In the genomic region with DNA sequence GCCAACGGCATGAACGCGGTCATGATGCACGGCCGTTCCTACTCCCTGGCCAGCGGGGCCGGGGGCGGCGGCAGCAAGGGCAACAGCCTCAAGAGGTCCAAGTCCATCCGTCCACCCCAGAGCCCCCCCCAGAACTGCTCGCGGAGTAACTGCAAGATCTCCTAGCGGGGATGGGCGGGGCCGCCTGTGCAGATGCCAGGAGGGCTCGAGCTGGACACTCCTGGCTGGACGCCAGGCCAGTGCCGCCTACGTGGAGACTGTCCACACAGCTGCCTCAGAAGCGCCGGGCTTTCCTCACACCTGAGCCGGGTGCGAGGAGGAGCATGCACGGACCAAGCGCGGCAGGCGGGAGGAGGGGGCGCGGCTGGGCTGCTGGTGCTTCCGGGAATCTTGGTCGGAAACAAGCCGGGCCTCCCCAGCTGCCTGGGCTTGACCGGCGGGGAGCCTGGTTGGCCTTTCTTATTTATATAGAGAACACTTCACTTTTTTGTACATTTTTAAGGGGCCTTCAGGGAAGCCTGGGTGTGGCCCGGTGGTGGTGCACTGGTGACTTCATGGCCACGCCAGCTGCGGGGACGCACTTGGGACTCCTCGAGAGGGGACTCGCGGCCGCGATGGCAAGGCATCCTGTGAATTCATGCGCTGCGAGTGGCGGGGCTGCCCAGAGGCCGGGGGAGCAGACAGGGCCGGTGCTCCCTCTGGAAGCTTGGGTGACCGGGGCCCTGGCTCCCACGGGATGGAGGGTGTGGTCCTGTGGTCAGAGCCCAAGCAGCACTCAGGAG, we compare ENCODE assay signal across 10 cellular contexts. TPM values are rescaled to one million over a fixed set of nuclear protein-coding genes. Genes with fewer than 3 reads are reported as not detected.
DNase-seq lines count a peak whose midpoint lies in the region; ATAC-seq and TF ChIP-seq lines count a peak whose summit lies in the region.
"Had no signal": no experiment of that assay in that cellular context is flagged by ENCODE, and none has a peak within 500 bp of the region (broad histone marks: within the 10 kb centered on the region; RNA-seq: fewer than 3 reads in every experiment).

No MANE protein-coding gene starts in this region.

- no peak overlapping the region for H2AFZ ChIP-seq in hepatocyte

- no peaks in the 10 kb centered on the region for H3K27me3 Mint-ChIP-seq in progenitor cell of endocrine pancreas

- H3K27me3 ChIP-seq in hepatocyte (no peaks in the 10 kb centered on the region), gastrocnemius medialis (no peaks in the 10 kb centered on the region), Peyer's patch (no peaks in the 10 kb centered on the region)

- H3K4me3 Mint-ChIP-seq in progenitor cell of endocrine pancreas (ENCODE audit: low read depth): no peak overlapping the region
- no peak overlapping the region for H3K4me3 Mint-ChIP-seq in stimulated activated effector memory CD8-positive, alpha-beta T cell treated with anti-CD3 and anti-CD28 coated beads, Interleukin-12 subunit alpha, Interleukin-12 subunit beta, amount 100 ng/mL, for 72 hours

- H3K4me1 Mint-ChIP-seq in progenitor cell of endocrine pancreas (ENCODE audit: low read depth): peaks cover 12% of the 10 kb centered on the region
- no peaks in the 10 kb centered on the region for H3K4me1 Mint-ChIP-seq in stimulated activated effector memory CD8-positive, alpha-beta T cell treated with anti-CD3 and anti-CD28 coated beads, Interleukin-12 subunit alpha, Interleukin-12 subunit beta, amount 100 ng/mL, for 72 hours

- no peaks in the 10 kb centered on the region for H3K9me2 ChIP-seq in hepatocyte (replicated peaks; ENCODE audit: insufficient read depth)

- peak; percentile 40 for DNase-seq in DMS53 treated with DMSO at 0.1 percent for 48 hours (lab: John Stamatoyannopoulos, UW; ENCODE audit: unreplicated experiment)
- peak; percentile 21 for DNase-seq in NCI-H748 treated with DMSO at 0.1 percent for 48 hours (lab: John Stamatoyannopoulos, UW)
- DNase-seq in hepatocyte (ENCODE audit: low spot score): peak; percentile 57
- peak in 1 of 2 donors; percentile 79 for DNase-seq in gastrocnemius medialis
- DNase-seq in progenitor cell of endocrine pancreas (ENCODE audit: low spot score, unreplicated experiment): no peak
- DNase-seq in stimulated activated effector memory CD8-positive, alpha-beta T cell treated with anti-CD3 and anti-CD28 coated beads, Interleukin-12 subunit alpha, Interleukin-12 subunit beta, amount 100 ng/mL, for 72 hours (ENCODE audit: low spot score in 2 of 2): no peak
- no peak for DNase-seq in Peyer's patch
- DNase-seq: NCI-H1436, OCI-M1 had no signal

- in situ Hi-C loops in gastrocnemius medialis (cut with MboI; ENCODE audit: low sequenced_read_pairs in 4 of 4): no loop called here

- H3K79me2 ChIP-seq in hepatocyte: no peaks in the 10 kb centered on the region

- TF ChIP-seq POLR2A in gastrocnemius medialis (IDR thresholded peaks at IDR 0.05) (no peak), Peyer's patch (IDR thresholded peaks at IDR 0.05) (no peak)

- H3K36me3 Mint-ChIP-seq in progenitor cell of endocrine pancreas (ENCODE audit: insufficient read depth): peaks cover 6% of the 10 kb centered on the region
- H3K36me3 Mint-ChIP-seq in stimulated activated effector memory CD8-positive, alpha-beta T cell treated with anti-CD3 and anti-CD28 coated beads, Interleukin-12 subunit alpha, Interleukin-12 subunit beta, amount 100 ng/mL, for 72 hours: peaks cover 24% of the 10 kb centered on the region

- intact Hi-C loops in gastrocnemius medialis (cut with DNase I; ENCODE audit: low total_unique reads): no loop called here

- no peak overlapping the region for H3K4me2 ChIP-seq in hepatocyte

- H3K27ac Mint-ChIP-seq in progenitor cell of endocrine pancreas: no peak overlapping the region
- no peak overlapping the region for H3K27ac Mint-ChIP-seq in stimulated activated effector memory CD8-positive, alpha-beta T cell treated with anti-CD3 and anti-CD28 coated beads, Interleukin-12 subunit alpha, Interleukin-12 subunit beta, amount 100 ng/mL, for 72 hours

- H3K4me3 ChIP-seq in hepatocyte (no peak overlapping the region), gastrocnemius medialis (no peak overlapping the region), Peyer's patch (no peak overlapping the region)

- no peaks in the 10 kb centered on the region for H3K36me3 ChIP-seq in hepatocyte (replicated peaks; ENCODE audit: insufficient read depth, low read depth)
- H3K36me3 ChIP-seq in gastrocnemius medialis: peaks cover 0 to 11% of the 10 kb centered on the region in 2 donors
- peaks cover 0 to 44% (median 0%) of the 10 kb centered on the region in 3 donors for H3K36me3 ChIP-seq in Peyer's patch

- no peaks in the 10 kb centered on the region for H3K9me3 ChIP-seq in hepatocyte (ENCODE audit: low read depth)
- H3K9me3 ChIP-seq in gastrocnemius medialis: no peaks in the 10 kb centered on the region
- no peaks in the 10 kb centered on the region for H3K9me3 ChIP-seq in Peyer's patch

- peaks cover 16% of the 10 kb centered on the region for H3K4me1 ChIP-seq in hepatocyte (ENCODE audit: insufficient read depth)
- peaks cover 11 to 12% of the 10 kb centered on the region in 2 donors for H3K4me1 ChIP-seq in gastrocnemius medialis
- peaks cover 0 to 20% (median 4%) of the 10 kb centered on the region in 4 donors for H3K4me1 ChIP-seq in Peyer's patch

- WGBS in hepatocyte (ENCODE audit: low lambda C conversion rate, missing lambda C conversion rate): 94% methylated on average over 49 of the region's 50 CpGs

- no peak overlapping the region for H3K27ac ChIP-seq in hepatocyte
- H3K27ac ChIP-seq in gastrocnemius medialis: peak overlapping the region in 2 of 4 donors; percentile 24 to 41
- no peak overlapping the region for H3K27ac ChIP-seq in Peyer's patch

- peaks cover 6% of the 10 kb centered on the region for H4K20me1 ChIP-seq in hepatocyte (ENCODE audit: insufficient read depth, poor library complexity, severe bottlenecking)

- ATAC-seq in gastrocnemius medialis (peak; percentile 23 to 56), HG02678 (IDR thresholded peaks at IDR 0.05; ENCODE audit: unreplicated experiment) (no peak)
- ATAC-seq in stimulated activated effector memory CD8-positive, alpha-beta T cell treated with anti-CD3 and anti-CD28 coated beads, Interleukin-12 subunit alpha, Interleukin-12 subunit beta, amount 100 ng/mL, for 72 hours: no peak

- TF ChIP-seq CTCF in hepatocyte (IDR thresholded peaks at IDR 0.05; ENCODE audit: poor library complexity): no peak
- TF ChIP-seq CTCF in gastrocnemius medialis (IDR thresholded peaks at IDR 0.05 in 4 of 5, conservative IDR thresholded peaks at IDR 0.05 in 1 of 5): no peak
- no peak for TF ChIP-seq CTCF in progenitor cell of endocrine pancreas (IDR thresholded peaks at IDR 0.05; ENCODE audit: unreplicated experiment)
- no peak for TF ChIP-seq CTCF in Peyer's patch (IDR thresholded peaks at IDR 0.05)

- H3K9me3 Mint-ChIP-seq in progenitor cell of endocrine pancreas (ENCODE audit: low read depth): no peaks in the 10 kb centered on the region
- H3K9me3 Mint-ChIP-seq in stimulated activated effector memory CD8-positive, alpha-beta T cell treated with anti-CD3 and anti-CD28 coated beads, Interleukin-12 subunit alpha, Interleukin-12 subunit beta, amount 100 ng/mL, for 72 hours: no peaks in the 10 kb centered on the region

RNA-seq across cellular contexts. Expression of a gene that starts 3.1 kb away (rescaled TPM):
- total RNA-seq in hepatocyte: 0.24 and 0.43 TPM in 2 replicates
- 0.88 and 2.1 TPM in 2 replicates for polyA plus RNA-seq in hepatocyte
- total RNA-seq in gastrocnemius medialis: 1 to 10 TPM in 3 of 4 donors, under 1 TPM in 1; 0.12 to 3.2 (median 1.3) TPM
- 37.2 and 42.8 TPM in 2 replicates for total RNA-seq in progenitor cell of endocrine pancreas
- total RNA-seq in Peyer's patch: 1 to 10 TPM; 2.5 to 6.2 (median 3.8) TPM

RNA-seq across cellular contexts. Expression of a gene that starts 8.5 kb away (rescaled TPM):
- total RNA-seq in hepatocyte (75.4 and 77.9 TPM in 2 replicates), gastrocnemius medialis (100 to 1,000 TPM; 114 to 212 (median 141) TPM), progenitor cell of endocrine pancreas (59.3 and 64.0 TPM in 2 replicates), Peyer's patch (100 to 1,000 TPM in 1 of 4 donors, 10 to 100 TPM in 3; 44.5 to 153 (median 60.2) TPM)
- polyA plus RNA-seq in hepatocyte: 151 and 155 TPM in 2 replicates

RNA-seq across cellular contexts. Expression of a gene that starts 14.0 kb away (rescaled TPM):
- total RNA-seq in hepatocyte: 43.0 and 61.4 TPM in 2 replicates
- 95.2 and 100 TPM in 2 replicates for polyA plus RNA-seq in hepatocyte
- total RNA-seq in gastrocnemius medialis: 100 to 1,000 TPM in 3 of 4 donors, 10 to 100 TPM in 1; 59.6 to 155 (median 114) TPM
- total RNA-seq in progenitor cell of endocrine pancreas: 26.3 and 31.4 TPM in 2 replicates
- total RNA-seq in Peyer's patch: 100 to 1,000 TPM; 114 to 260 (median 222) TPM

RNA-seq across cellular contexts. Expression of a gene that starts 21.5 kb away (rescaled TPM):
- total RNA-seq in hepatocyte (6.4 and 14.4 TPM in 2 replicates), gastrocnemius medialis (1 to 10 TPM; 2.9 to 9.8 (median 6.5) TPM), progenitor cell of endocrine pancreas (109 and 117 TPM in 2 replicates), Peyer's patch (100 to 1,000 TPM in 2 of 4 donors, 10 to 100 TPM in 2; 29.8 to 154 (median 73.6) TPM)
- 25.1 and 30.3 TPM in 2 replicates for polyA plus RNA-seq in hepatocyte

RNA-seq across cellular contexts. Expression of a gene that starts 37.8 kb away (rescaled TPM):
- total RNA-seq in hepatocyte: 28.4 and 30.2 TPM in 2 replicates
- 30.8 and 32.7 TPM in 2 replicates for polyA plus RNA-seq in hepatocyte
- 10 to 100 TPM; 15.6 to 29.3 (median 21.4) TPM for total RNA-seq in gastrocnemius medialis
- 29.0 and 30.6 TPM in 2 replicates for total RNA-seq in progenitor cell of endocrine pancreas
- total RNA-seq in Peyer's patch: 10 to 100 TPM; 27.2 to 83.6 (median 62.7) TPM

Comparison
In these comparisons a context has a peak if more than half of its experiments do, and no peak if none do; other contexts are left out.
1. DNase-seq: peak in DMS53 treated with DMSO at 0.1 percent for 48 hours (single experiment), NCI-H748 treated with DMSO at 0.1 percent for 48 hours (single experiment) and hepatocyte (single experiment); none in progenitor cell of endocrine pancreas (single experiment), stimulated activated effector memory CD8-positive, alpha-beta T cell treated with anti-CD3 and anti-CD28 coated beads, Interleukin-12 subunit alpha, Interleukin-12 subunit beta, amount 100 ng/mL, for 72 hours (0 of 2) and Peyer's patch (0 of 3).
2. ATAC-seq: peak in gastrocnemius medialis (2 of 2); none in HG02678 (single experiment) and stimulated activated effector memory CD8-positive, alpha-beta T cell treated with anti-CD3 and anti-CD28 coated beads, Interleukin-12 subunit alpha, Interleukin-12 subunit beta, amount 100 ng/mL, for 72 hours (single experiment).